8 cellular contexts compared by ENCODE assay signal in the genomic region with DNA sequence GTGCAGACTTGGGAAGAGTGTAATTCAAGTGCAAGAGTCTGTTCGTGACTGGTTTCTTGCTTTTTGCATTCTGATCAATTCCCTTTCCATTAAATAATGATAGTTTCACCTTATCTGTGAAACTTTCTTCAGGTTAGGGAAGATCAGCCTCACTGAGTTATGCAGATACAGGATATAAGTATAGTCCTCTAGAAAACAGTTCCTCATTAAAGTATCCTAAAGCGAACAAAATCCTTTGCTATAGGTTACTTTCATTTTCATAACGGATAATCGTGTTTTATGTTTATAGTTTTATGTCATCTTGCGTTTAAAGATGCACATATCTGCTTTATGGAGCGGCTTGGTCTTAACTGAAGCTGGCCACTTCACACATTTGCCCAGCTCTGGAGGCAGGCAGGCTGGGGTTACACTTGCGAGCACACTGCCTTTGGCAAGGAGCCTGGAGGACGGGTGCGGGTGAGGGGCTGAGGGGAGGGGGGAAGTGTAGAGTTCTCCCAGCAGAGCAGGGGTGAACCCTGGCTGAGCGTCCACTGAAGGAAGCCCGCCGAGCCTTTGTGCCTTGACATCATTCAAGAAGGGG.
DNase-seq lines count a peak whose midpoint lies in the region; ATAC-seq and TF ChIP-seq lines count a peak whose summit lies in the region.

No MANE protein-coding gene starts in this region.

- H3K4me1 ChIP-seq in breast epithelium, result no peaks in the 10 kb centered on the region
- peaks cover 0 to 14% (median 6%) of the 10 kb centered on the region in 4 donors for H3K4me1 ChIP-seq in right lobe of liver
- H3K4me1 ChIP-seq in upper lobe of right lung, result peaks cover 9% of the 10 kb centered on the region

- H3K9me3 Mint-ChIP-seq in MCF 10A (ENCODE audit: unreplicated experiment), result no peaks in the 10 kb centered on the region
- no peaks in the 10 kb centered on the region for H3K9me3 Mint-ChIP-seq in activated T-helper 17 cell treated with anti-CD3 and anti-CD28 coated beads, Interleukin-2, amount 50 U/mL, for 72 hours

- TF ChIP-seq POLR2A in breast epithelium (IDR thresholded peaks at IDR 0.05) (no peak), right lobe of liver (IDR thresholded peaks at IDR 0.05) (no peak)

- H3K4me3 Mint-ChIP-seq in MCF 10A (ENCODE audit: unreplicated experiment), result no peak overlapping the region
- peak overlapping the region; percentile 86 for H3K4me3 Mint-ChIP-seq in activated T-helper 17 cell treated with anti-CD3 and anti-CD28 coated beads, Interleukin-2, amount 50 U/mL, for 72 hours

- no peaks in the 10 kb centered on the region for H3K36me3 Mint-ChIP-seq in MCF 10A (ENCODE audit: insufficient read depth, unreplicated experiment)
- no peaks in the 10 kb centered on the region for H3K36me3 Mint-ChIP-seq in activated T-helper 17 cell treated with anti-CD3 and anti-CD28 coated beads, Interleukin-2, amount 50 U/mL, for 72 hours (ENCODE audit: low read depth)

- H3K27me3 Mint-ChIP-seq in MCF 10A (ENCODE audit: insufficient read depth, unreplicated experiment), result no peaks in the 10 kb centered on the region
- H3K27me3 Mint-ChIP-seq in activated T-helper 17 cell treated with anti-CD3 and anti-CD28 coated beads, Interleukin-2, amount 50 U/mL, for 72 hours, result peaks cover 4% of the 10 kb centered on the region

- TF ChIP-seq CTCF in breast epithelium (IDR thresholded peaks at IDR 0.05) (no peak), MCF 10A (IDR thresholded peaks at IDR 0.05; ENCODE audit: unreplicated experiment) (no peak), right lobe of liver (IDR thresholded peaks at IDR 0.05) (no peak), upper lobe of right lung (IDR thresholded peaks at IDR 0.05) (no peak)

- H3K36me3 ChIP-seq in breast epithelium, result no peaks in the 10 kb centered on the region
- no peaks in the 10 kb centered on the region for H3K36me3 ChIP-seq in right lobe of liver
- H3K36me3 ChIP-seq in upper lobe of right lung, result no peaks in the 10 kb centered on the region

- H3K4me1 Mint-ChIP-seq in MCF 10A (ENCODE audit: insufficient read depth, unreplicated experiment), result no peaks in the 10 kb centered on the region
- peaks cover 14% of the 10 kb centered on the region for H3K4me1 Mint-ChIP-seq in activated T-helper 17 cell treated with anti-CD3 and anti-CD28 coated beads, Interleukin-2, amount 50 U/mL, for 72 hours

- WGBS in right lobe of liver (ENCODE audit: insufficient coverage, low coverage, low lambda C conversion rate, missing lambda C conversion rate), result 31% methylated on average over 12 of the region's 12 CpGs

- no peaks in the 10 kb centered on the region for H3K9me3 ChIP-seq in breast epithelium
- no peaks in the 10 kb centered on the region for H3K9me3 ChIP-seq in right lobe of liver
- no peaks in the 10 kb centered on the region for H3K9me3 ChIP-seq in upper lobe of right lung

- H3K4me3 ChIP-seq in breast epithelium (peak overlapping the region; percentile 8 to 32 (median 18)), right lobe of liver (peak overlapping the region in 1 of 3 donors; percentile 2), upper lobe of right lung (peak overlapping the region; percentile 29)

- POLR2A ChIA-PET in MCF 10A (lab: Yijun Ruan, JAX), result no interaction called here

- no peak overlapping the region for H3K27ac ChIP-seq in breast epithelium
- no peak overlapping the region for H3K27ac ChIP-seq in right lobe of liver
- no peak overlapping the region for H3K27ac ChIP-seq in upper lobe of right lung

- CTCF ChIA-PET in MCF 10A (lab: Yijun Ruan, JAX), result interaction anchor here (0.7 to 1.3 kb wide), 3 partner anchors 11 to 556 kb away, joined by 3 read pairs; no protein-coding TSS in a partner anchor

- no TSS peak for BruUV-seq in MCF 10A (replicated peaks; lab: Mats Ljungman, UMichigan)

- peak; percentile 46 for ATAC-seq in activated T-helper 17 cell treated with anti-CD3 and anti-CD28 coated beads, Interleukin-2, amount 50 U/mL, for 72 hours (replicated peaks)
- ATAC-seq in right lobe of liver (peak in 3 of 4 donors; percentile 10 to 54 (median 24)), upper lobe of right lung (peak; percentile 57), GM18909 (IDR thresholded peaks at IDR 0.05; ENCODE audit: poor library complexity, unreplicated experiment) (no peak)

- no peaks in the 10 kb centered on the region for H3K27me3 ChIP-seq in breast epithelium
- H3K27me3 ChIP-seq in right lobe of liver, result no peaks in the 10 kb centered on the region
- no peaks in the 10 kb centered on the region for H3K27me3 ChIP-seq in upper lobe of right lung

- DNase-seq in breast epithelium (ENCODE audit: low spot score in 2 of 2), result no peak
- no peak for DNase-seq in MCF 10A (ENCODE audit: unreplicated experiment)
- DNase-seq in right lobe of liver, result no peak
- no peak for DNase-seq in upper lobe of right lung
- no peak for DNase-seq in NCI-H82 (lab: John Stamatoyannopoulos, UW)
- DNase-seq in HK-2 (ENCODE audit: unreplicated experiment), result no peak

- H3K27ac Mint-ChIP-seq in MCF 10A (ENCODE audit: low read depth, unreplicated experiment), result no peak overlapping the region
- H3K27ac Mint-ChIP-seq in activated T-helper 17 cell treated with anti-CD3 and anti-CD28 coated beads, Interleukin-2, amount 50 U/mL, for 72 hours, result peak overlapping the region; percentile 85

- intact Hi-C loops in breast epithelium (cut with DNase I; ENCODE audit: low total_unique reads), result no loop called here
- intact Hi-C loops in MCF 10A (cut with micrococcal nuclease), result no loop called here
- intact Hi-C loops in right lobe of liver (cut with DNase I), result no loop called here
- intact Hi-C loops in upper lobe of right lung (cut with DNase I), result no loop called here
